Comparison of ENCODE assay signal across 7 cellular contexts in the genomic region with DNA sequence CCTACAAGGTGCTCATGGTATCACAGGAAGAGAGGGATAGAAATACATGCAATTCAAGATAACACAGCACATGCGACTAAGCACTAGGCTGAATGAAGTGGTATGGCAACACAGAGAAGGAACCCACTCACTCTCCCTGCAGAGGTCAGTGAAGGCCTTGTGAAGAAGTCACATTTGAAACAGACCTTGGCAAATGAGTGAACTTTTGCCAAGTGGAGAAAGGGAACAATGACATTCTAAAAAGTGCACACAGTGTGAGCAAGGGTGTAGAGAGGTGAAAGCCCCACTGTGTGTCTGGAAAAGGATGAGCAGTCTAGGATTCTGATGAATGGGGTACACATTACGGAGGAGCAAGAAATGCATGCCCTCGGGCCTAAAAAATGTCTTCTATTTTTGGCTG. TPM values are rescaled to one million over a fixed set of nuclear protein-coding genes. Genes with fewer than 3 reads are reported as not detected.
DNase-seq lines count a peak whose midpoint lies in the region; FAIRE-seq and TF ChIP-seq lines count a peak whose summit lies in the region.

No MANE protein-coding gene starts in this region.

- H3K9me3 Mint-ChIP-seq in brain = peaks cover 0 to 2% (median 0%) of the 10 kb centered on the region in 5 experiments

- TF ChIP-seq CTCF in brain (conservative IDR thresholded peaks at IDR 0.05) = no peak

- peaks cover 39% of the 10 kb centered on the region for H3K36me3 Mint-ChIP-seq in brain

- FAIRE-seq in GM19239 (lab: Jason Lieb, UNC) = peak; percentile 80

- peaks cover 99% of the 10 kb centered on the region for H3K4me1 Mint-ChIP-seq in brain

- CTCF ChIA-PET in HEK293T (lab: Yijun Ruan, JAX) = interaction anchor here (0.9 kb wide), 1 partner anchor 20 kb away, joined by 3 read pairs; no protein-coding TSS in a partner anchor

- no peaks in the 10 kb centered on the region for H3K27me3 Mint-ChIP-seq in brain

- H3K9ac ChIP-seq in mucosa of rectum (ENCODE audit: low read depth in 1 of 2, low read length in 2 of 2) = peak overlapping the region in 1 of 2 donors; percentile 8

- POLR2A ChIA-PET in HEK293T (lab: Yijun Ruan, JAX) = no interaction called here

- DNase-seq in GM19239 (ENCODE audit: insufficient read length, low spot score) = no peak
- peak; percentile 62 for DNase-seq in LHCN-M2 (ENCODE audit: low read depth)
- no peak for DNase-seq in NCI-H2029 (lab: John Stamatoyannopoulos, UW)
- DNase-seq in HEK293T (ENCODE audit: extremely low spot score) = no peak
- DNase-seq in HPDE6-E6E7 (ENCODE audit: extremely low spot score) = no peak

- H3K27ac ChIP-seq in mucosa of rectum (ENCODE audit: low read depth in 2 of 2, low read length in 2 of 2) = peak overlapping the region; percentile 73 to 79

- H3K27me3 ChIP-seq in mucosa of rectum (ENCODE audit: control insufficient read depth in 2 of 2, insufficient read depth in 2 of 2, low read length in 2 of 2) = no peaks in the 10 kb centered on the region

- no peak overlapping the region for H3K4me3 ChIP-seq in mucosa of rectum (ENCODE audit: low read length in 2 of 2)

- no peaks in the 10 kb centered on the region for H3K36me3 ChIP-seq in mucosa of rectum (ENCODE audit: control insufficient read depth in 2 of 2, insufficient read depth in 2 of 2, low read length in 2 of 2)

- peak overlapping the region in 4 of 5 experiments; percentile 15 to 86 (median 72) for H3K27ac Mint-ChIP-seq in brain

- H3K4me1 ChIP-seq in mucosa of rectum (ENCODE audit: control insufficient read depth in 2 of 2, insufficient read depth in 2 of 2, low read length in 2 of 2) = peaks cover 3 to 5% of the 10 kb centered on the region in 2 donors

- no peaks in the 10 kb centered on the region for H3K9me3 ChIP-seq in mucosa of rectum (ENCODE audit: control insufficient read depth in 2 of 2, low read length in 2 of 2)

- peak overlapping the region in 4 of 5 experiments; percentile 26 to 69 (median 52) for H3K4me3 Mint-ChIP-seq in brain

TF ChIP-seq in HEK293T, 16 proteins besides CTCF, POLR2A, EP300 and RAD21:
- no peak for TF ChIP-seq ARNT (IDR thresholded peaks at IDR 0.05)
- no peak for TF ChIP-seq LEF1 (IDR thresholded peaks at IDR 0.05; ENCODE audit: borderline replicate concordance)
- no peak for TF ChIP-seq TARDBP (IDR thresholded peaks at IDR 0.05)
- no peak for TF ChIP-seq ZNF384 (IDR thresholded peaks at IDR 0.05)
- TF ChIP-seq SP1 (IDR thresholded peaks at IDR 0.05) = no peak
- no peak for TF ChIP-seq FOXK2 (IDR thresholded peaks at IDR 0.05)
- no peak for TF ChIP-seq FOXM1 (IDR thresholded peaks at IDR 0.05; ENCODE audit: borderline replicate concordance)
- TF ChIP-seq ELF4 (IDR thresholded peaks at IDR 0.05) = no peak
- TF ChIP-seq FOXA1 (IDR thresholded peaks at IDR 0.05) = no peak
- no peak for TF ChIP-seq BHLHE40 (IDR thresholded peaks at IDR 0.05; ENCODE audit: borderline replicate concordance)
- no peak for TF ChIP-seq SUZ12 (IDR thresholded peaks at IDR 0.05)
- TF ChIP-seq HDGF (IDR thresholded peaks at IDR 0.05; ENCODE audit: borderline replicate concordance) = no peak
TF ChIP-seq in HEK293T: peak in this region for 0.

RNA-seq across cellular contexts. Expression of a gene that starts 23.3 kb away (rescaled TPM):
- 11.4 and 11.6 TPM in 2 replicates for total RNA-seq in LHCN-M2 (2014; rRNA removed)
- polyA plus RNA-seq in LHCN-M2 (2012) = 8.2 TPM
- 11.2 TPM for polyA plus RNA-seq in brain (ENCODE audit: insufficient read depth, low read depth, low replicate concordance)
